13 cellular contexts compared by ENCODE assay signal in genomic region chr6:31762356-31762755, GRCh38. TPM values are rescaled to one million over a fixed set of nuclear protein-coding genes. Genes with fewer than 3 reads are reported as not detected.
DNase-seq lines count a peak whose midpoint lies in the region; ATAC-seq and TF ChIP-seq lines count a peak whose summit lies in the region.
"Had no signal": no experiment of that assay in that cellular context is flagged by ENCODE, and none has a peak within 500 bp of the region (broad histone marks: within the 10 kb centered on the region; RNA-seq: fewer than 3 reads in every experiment).

SAPCD1 (plus strand) TSS chr6:31762656; CDS start chr6:31763055, 399 bp downstream.

- H3K9ac ChIP-seq in trophoblast cell (ENCODE audit: low read length): no peak within 1 kb of the TSS

- DNase-seq in T-helper 2 cell (no peak), PC-9 (no peak), trophoblast cell (no peak), SIG-M5 treated with dmso at 0.1 percent for 504 hours (lab: John Stamatoyannopoulos, UW; ENCODE audit: unreplicated experiment) (no peak), NOMO-1 treated with dmso at 0.1 percent for 144 hours (lab: John Stamatoyannopoulos, UW; ENCODE audit: unreplicated experiment) (no peak), T-helper 9 cell (no peak)
- DNase-seq in effector memory CD8-positive, alpha-beta T cell: no peak
- DNase-seq: activated naive CD4-positive, alpha-beta T cell treated with anti-CD3 and anti-CD28 coated beads for 36 hours; left ventricle myocardium superior; NCI-H1092 treated with DMSO at 0.1 percent for 48 hours; NCI-H226 had no signal

- no CpG with 5 or more reads among the region's 4 CpGs for WGBS in trophoblast cell (ENCODE audit: extremely low coverage, insufficient coverage, insufficient read length)

- H4K12ac ChIP-seq in trophoblast cell (ENCODE audit: low read depth, low read length): peak within 1 kb of the TSS; percentile 4

- H3K9me3 ChIP-seq in PC-9 (ENCODE audit: insufficient read depth, low read depth) (no peaks in the 10 kb centered on the region), trophoblast cell (ENCODE audit: insufficient read depth, low read depth, low read length) (peaks cover 2% of the 10 kb centered on the region)

- H4K91ac ChIP-seq in trophoblast cell (ENCODE audit: low read depth, low read length): no peak within 1 kb of the TSS

- CTCF ChIA-PET in PC-9 (lab: Charles Lee): no interaction called here

- H3K79me2 ChIP-seq in PC-9 (ENCODE audit: low read depth) (no peaks in the 10 kb centered on the region), trophoblast cell (ENCODE audit: control insufficient read depth, insufficient read depth, low read length, poor library complexity) (no peaks in the 10 kb centered on the region)
- H3K79me2 ChIP-seq: hepatocyte had no signal

- H3K27me3 ChIP-seq in PC-9 (ENCODE audit: insufficient read depth, low read depth): no peaks in the 10 kb centered on the region
- H3K27me3 ChIP-seq in trophoblast cell (ENCODE audit: insufficient read depth, low read length): no peaks in the 10 kb centered on the region
- H3K27me3 ChIP-seq: hepatocyte had no signal

- no peak within 1 kb of the TSS for H3K4me3 Mint-ChIP-seq in effector memory CD8-positive, alpha-beta T cell
- H3K4me3 Mint-ChIP-seq: activated naive CD4-positive, alpha-beta T cell treated with anti-CD3 and anti-CD28 coated beads for 36 hours had no signal

- peak within 1 kb of the TSS; percentile 59 to 83 for H3K27ac Mint-ChIP-seq in effector memory CD8-positive, alpha-beta T cell
- H3K27ac Mint-ChIP-seq: activated naive CD4-positive, alpha-beta T cell treated with anti-CD3 and anti-CD28 coated beads for 36 hours had no signal

- peaks cover 8% of the 10 kb centered on the region; the same call in 1 of the 2 replicates for H3F3A ChIP-seq in PC-9 (ENCODE audit: insufficient read depth, low read depth)

- H2AK5ac ChIP-seq in trophoblast cell (ENCODE audit: low read length): peak within 1 kb of the TSS; percentile 66

- no peak within 1 kb of the TSS for H3K23ac ChIP-seq in trophoblast cell (ENCODE audit: low read length)

- H3K18ac ChIP-seq in trophoblast cell (ENCODE audit: low read length): no peak within 1 kb of the TSS

- no peak within 1 kb of the TSS for H4K8ac ChIP-seq in trophoblast cell (ENCODE audit: low read depth, low read length)

- H2AFZ ChIP-seq in PC-9: no peak within 1 kb of the TSS
- H2AFZ ChIP-seq in trophoblast cell (ENCODE audit: insufficient read depth, low read length, poor library complexity): no peak within 1 kb of the TSS
- H2AFZ ChIP-seq: hepatocyte had no signal

- peaks cover 0 to 7% of the 10 kb centered on the region in 2 donors for H3K4me1 Mint-ChIP-seq in effector memory CD8-positive, alpha-beta T cell (ENCODE audit: low read depth in 2 of 2)

- no peak within 1 kb of the TSS for H3K27ac ChIP-seq in PC-9
- no peak within 1 kb of the TSS for H3K27ac ChIP-seq in trophoblast cell (ENCODE audit: low read depth, low read length)
- H3K27ac ChIP-seq: hepatocyte had no signal

- no peaks in the 10 kb centered on the region for H4K20me1 ChIP-seq in PC-9 (ENCODE audit: insufficient read depth)

- no peak within 1 kb of the TSS for H3K4me2 ChIP-seq in PC-9
- no peak within 1 kb of the TSS for H3K4me2 ChIP-seq in trophoblast cell (ENCODE audit: low read length)
- H3K4me2 ChIP-seq: hepatocyte had no signal

- H3K9me2 ChIP-seq in PC-9 (ENCODE audit: insufficient read depth): no peaks in the 10 kb centered on the region

- no peak for TF ChIP-seq CTCF in PC-9 (conservative IDR thresholded peaks at IDR 0.05)

- no peak within 1 kb of the TSS for H3K4ac ChIP-seq in trophoblast cell (ENCODE audit: low read depth, low read length)

- BruUV-seq in PC-9 (replicated peaks; lab: Mats Ljungman, UMichigan): no TSS peak

- POLR2A ChIA-PET in PC-9 (lab: Charles Lee; ENCODE audit: unreplicated experiment): no interaction called here

- no peaks in the 10 kb centered on the region for H3K9me3 Mint-ChIP-seq in effector memory CD8-positive, alpha-beta T cell
- H3K9me3 Mint-ChIP-seq: activated naive CD4-positive, alpha-beta T cell treated with anti-CD3 and anti-CD28 coated beads for 36 hours had no signal

- H2BK12ac ChIP-seq in trophoblast cell (ENCODE audit: low read length): peak within 1 kb of the TSS; percentile 38

- no peak within 1 kb of the TSS for H3K4me3 ChIP-seq in PC-9
- H3K4me3 ChIP-seq in trophoblast cell (ENCODE audit: low read depth, low read length): no peak within 1 kb of the TSS
- H3K4me3 ChIP-seq: hepatocyte had no signal

- no peaks in the 10 kb centered on the region for H3K36me3 ChIP-seq in PC-9 (ENCODE audit: low read depth)
- H3K36me3 ChIP-seq in trophoblast cell (ENCODE audit: control insufficient read depth in 1 of 2, insufficient read depth in 2 of 2, low read length in 2 of 2): peaks cover 0 to 3% of the 10 kb centered on the region in 2 experiments

- no peak within 1 kb of the TSS for H2BK120ac ChIP-seq in trophoblast cell (ENCODE audit: insufficient read depth, low read length, poor library complexity)

- no peak within 1 kb of the TSS for H2BK5ac ChIP-seq in trophoblast cell (ENCODE audit: low read depth, low read length, poor library complexity)

- peaks cover 4% of the 10 kb centered on the region for H3K36me3 Mint-ChIP-seq in effector memory CD8-positive, alpha-beta T cell (ENCODE audit: insufficient read depth)

- H3K79me1 ChIP-seq in trophoblast cell (ENCODE audit: low read length): peaks cover 4% of the 10 kb centered on the region

- intact Hi-C loops in T-helper 2 cell treated with Interferon-gamma antibody and Interleukin-4, amounts not matched to agents 100 ng/mL and 5 ng/mL, for 36 hours (cut with micrococcal nuclease): no loop called here
- intact Hi-C loops in PC-9 (cut with micrococcal nuclease; ENCODE audit: unreplicated experiment): no loop called here

- peaks cover 5% of the 10 kb centered on the region; the same call in 1 of the 2 replicates for H3K4me1 ChIP-seq in PC-9 (replicated peaks; ENCODE audit: insufficient read depth)
- H3K4me1 ChIP-seq in trophoblast cell (ENCODE audit: control insufficient read depth in 1 of 2, insufficient read depth in 2 of 2, low read length in 2 of 2): peaks cover 11 to 18% of the 10 kb centered on the region in 2 experiments

- no peak within 1 kb of the TSS for H3K14ac ChIP-seq in trophoblast cell (ENCODE audit: low read length)

- no peak for ATAC-seq in effector memory CD8-positive, alpha-beta T cell (replicated peaks)
- ATAC-seq: left ventricle myocardium superior had no signal

- no peaks in the 10 kb centered on the region for H3K27me3 Mint-ChIP-seq in effector memory CD8-positive, alpha-beta T cell

RNA-seq across cellular contexts. Expression of gene SAPCD1, which starts in this region (rescaled TPM):
- total RNA-seq in T-helper 2 cell treated with Interferon-gamma antibody and Interleukin-4, amounts not matched to agents 100 ng/mL and 5 ng/mL, for 36 hours: 16.6 and 20.2 TPM in 2 replicates
- total RNA-seq in PC-9 (2021): 11.1 and 16.9 TPM in 2 replicates
- polyA plus RNA-seq in trophoblast cell (2013): 0.36 and 0.47 TPM in 2 replicates
